Comparison of ENCODE assay signal across 12 cellular contexts in genomic region chr22:42188808-42189447, GRCh38. TPM values are rescaled to one million over a fixed set of nuclear protein-coding genes. Genes with fewer than 3 reads are reported as not detected.
A peak's percentile ranks its signal among the peaks of the same experiment; 100 is the strongest.
DNase-seq lines count a peak whose midpoint lies in the region; ATAC-seq and TF ChIP-seq lines count a peak whose summit lies in the region.
"Had no signal": no experiment of that assay in that cellular context is flagged by ENCODE, and none has a peak within 500 bp of the region (broad histone marks: within the 10 kb centered on the region; RNA-seq: fewer than 3 reads in every experiment).

No MANE protein-coding gene starts in this region.

- H3K27ac Mint-ChIP-seq in activated naive CD8-positive, alpha-beta T cell treated with anti-CD3 and anti-CD28 coated beads, Interleukin-2, amount 50 U/mL, for 24 hours = peak overlapping the region; percentile 17
- H3K27ac Mint-ChIP-seq in activated naive CD8-positive, alpha-beta T cell treated with anti-CD3 and anti-CD28 coated beads for 36 hours = no peak overlapping the region

- 76 to 77% methylated on average over 3 to 4 of the region's 4 CpGs for WGBS in transverse colon (ENCODE audit: low coverage in 1 of 2), 2 donors

- no peak for TF ChIP-seq CTCF in foreskin keratinocyte (conservative IDR thresholded peaks at IDR 0.05)
- no peak for TF ChIP-seq CTCF in transverse colon (IDR thresholded peaks at IDR 0.05)

- H3K4me1 ChIP-seq in foreskin keratinocyte (peaks cover 5% of the 10 kb centered on the region), transverse colon (peaks cover 0 to 29% (median 10%) of the 10 kb centered on the region in 4 donors)

- TF ChIP-seq POLR2A in transverse colon (IDR thresholded peaks at IDR 0.05) = no peak

- in situ Hi-C loops in transverse colon (cut with MboI; ENCODE audit: low pct_ligation_motif_present in 1 of 4, low pct_unique_long_range_greater_than_20kb in 1 of 4, low sequenced_read_pairs in 3 of 4) = no loop called here

- H3K9me3 ChIP-seq in transverse colon = no peaks in the 10 kb centered on the region

- H3K4me1 Mint-ChIP-seq in activated naive CD8-positive, alpha-beta T cell treated with anti-CD3 and anti-CD28 coated beads, Interleukin-2, amount 50 U/mL, for 24 hours = peaks cover 53% of the 10 kb centered on the region
- H3K4me1 Mint-ChIP-seq in activated naive CD8-positive, alpha-beta T cell treated with anti-CD3 and anti-CD28 coated beads for 36 hours = peaks cover 46% of the 10 kb centered on the region

- DNase-seq in activated naive CD8-positive, alpha-beta T cell treated with anti-CD3 and anti-CD28 coated beads, Interleukin-2, amount 50 U/mL, for 24 hours = no peak
- no peak for DNase-seq in activated naive CD8-positive, alpha-beta T cell treated with anti-CD3 and anti-CD28 coated beads for 36 hours
- DNase-seq in SKM-1 (lab: John Stamatoyannopoulos, UW; ENCODE audit: unreplicated experiment) (peak; percentile 4), foreskin keratinocyte (peak; percentile 46 to 68), transverse colon (peak; percentile 21), 8988T (no peak), NCI-H774 (lab: John Stamatoyannopoulos, UW) (no peak)
- DNase-seq: cerebellar nuclear complex, H7, NCI-H1436 treated with DMSO at 0.1 percent for 48 hours, substantia nigra had no signal

- no peak overlapping the region for H3K27ac ChIP-seq in foreskin keratinocyte
- peak overlapping the region in 3 of 4 donors; percentile 9 to 41 (median 17) for H3K27ac ChIP-seq in transverse colon

- ATAC-seq in activated naive CD8-positive, alpha-beta T cell treated with anti-CD3 and anti-CD28 coated beads, Interleukin-2, amount 50 U/mL, for 24 hours = peak; percentile 59
- ATAC-seq in foreskin keratinocyte (peak; percentile 77), HG03354 (IDR thresholded peaks at IDR 0.05; ENCODE audit: poor library complexity, severe bottlenecking, unreplicated experiment) (no peak)

- peaks cover 9% of the 10 kb centered on the region for H3K36me3 Mint-ChIP-seq in activated naive CD8-positive, alpha-beta T cell treated with anti-CD3 and anti-CD28 coated beads, Interleukin-2, amount 50 U/mL, for 24 hours (ENCODE audit: low read depth)
- H3K36me3 Mint-ChIP-seq in activated naive CD8-positive, alpha-beta T cell treated with anti-CD3 and anti-CD28 coated beads for 36 hours = no peaks in the 10 kb centered on the region

- intact Hi-C loops in transverse colon (cut with DNase I; ENCODE audit: low total_unique reads) = no loop called here

- H3K36me3 ChIP-seq in transverse colon = no peaks in the 10 kb centered on the region

- H3K9me3 Mint-ChIP-seq in activated naive CD8-positive, alpha-beta T cell treated with anti-CD3 and anti-CD28 coated beads, Interleukin-2, amount 50 U/mL, for 24 hours = no peaks in the 10 kb centered on the region
- H3K9me3 Mint-ChIP-seq in activated naive CD8-positive, alpha-beta T cell treated with anti-CD3 and anti-CD28 coated beads for 36 hours = no peaks in the 10 kb centered on the region

- no peaks in the 10 kb centered on the region for H3K27me3 Mint-ChIP-seq in activated naive CD8-positive, alpha-beta T cell treated with anti-CD3 and anti-CD28 coated beads, Interleukin-2, amount 50 U/mL, for 24 hours
- H3K27me3 Mint-ChIP-seq in activated naive CD8-positive, alpha-beta T cell treated with anti-CD3 and anti-CD28 coated beads for 36 hours = no peaks in the 10 kb centered on the region

- H3K4me3 ChIP-seq in transverse colon = no peak overlapping the region

- TF ChIP-seq EP300 in transverse colon (IDR thresholded peaks at IDR 0.05; ENCODE audit: low read depth) = no peak

- H3K4me3 Mint-ChIP-seq in activated naive CD8-positive, alpha-beta T cell treated with anti-CD3 and anti-CD28 coated beads, Interleukin-2, amount 50 U/mL, for 24 hours = no peak overlapping the region
- no peak overlapping the region for H3K4me3 Mint-ChIP-seq in activated naive CD8-positive, alpha-beta T cell treated with anti-CD3 and anti-CD28 coated beads for 36 hours

- H3K27me3 ChIP-seq in foreskin keratinocyte (no peaks in the 10 kb centered on the region), transverse colon (no peaks in the 10 kb centered on the region)

RNA-seq across cellular contexts. Expression of gene CYP2D6, which starts 58.3 kb away (rescaled TPM):
- total RNA-seq in activated naive CD8-positive, alpha-beta T cell treated with anti-CD3 and anti-CD28 coated beads for 36 hours = 1 to 10 TPM; 1.6 to 2.4 TPM
- total RNA-seq in foreskin keratinocyte = 0.61 and 0.71 TPM in 2 replicates
- 0.66 and 0.86 TPM in 2 replicates for polyA plus RNA-seq in foreskin keratinocyte
- total RNA-seq in transverse colon = 1 to 10 TPM; 1.2 to 9.7 (median 3.3) TPM

Comparison
In these comparisons a context has a peak if more than half of its experiments do, and no peak if none do; other contexts are left out.
1. DNase-seq: peak in SKM-1 (single experiment), foreskin keratinocyte (2 of 2) and transverse colon (single experiment); none in activated naive CD8-positive, alpha-beta T cell treated with anti-CD3 and anti-CD28 coated beads, Interleukin-2, amount 50 U/mL, for 24 hours (single experiment), activated naive CD8-positive, alpha-beta T cell treated with anti-CD3 and anti-CD28 coated beads for 36 hours (single experiment), 8988T (single experiment) and NCI-H774 (single experiment).